ENCODE assay signal across 1 cellular context in genomic region chr3:32684800-32685603, GRCh38.
TF ChIP-seq lines count a peak whose summit lies in the region.

A gene with protein sequence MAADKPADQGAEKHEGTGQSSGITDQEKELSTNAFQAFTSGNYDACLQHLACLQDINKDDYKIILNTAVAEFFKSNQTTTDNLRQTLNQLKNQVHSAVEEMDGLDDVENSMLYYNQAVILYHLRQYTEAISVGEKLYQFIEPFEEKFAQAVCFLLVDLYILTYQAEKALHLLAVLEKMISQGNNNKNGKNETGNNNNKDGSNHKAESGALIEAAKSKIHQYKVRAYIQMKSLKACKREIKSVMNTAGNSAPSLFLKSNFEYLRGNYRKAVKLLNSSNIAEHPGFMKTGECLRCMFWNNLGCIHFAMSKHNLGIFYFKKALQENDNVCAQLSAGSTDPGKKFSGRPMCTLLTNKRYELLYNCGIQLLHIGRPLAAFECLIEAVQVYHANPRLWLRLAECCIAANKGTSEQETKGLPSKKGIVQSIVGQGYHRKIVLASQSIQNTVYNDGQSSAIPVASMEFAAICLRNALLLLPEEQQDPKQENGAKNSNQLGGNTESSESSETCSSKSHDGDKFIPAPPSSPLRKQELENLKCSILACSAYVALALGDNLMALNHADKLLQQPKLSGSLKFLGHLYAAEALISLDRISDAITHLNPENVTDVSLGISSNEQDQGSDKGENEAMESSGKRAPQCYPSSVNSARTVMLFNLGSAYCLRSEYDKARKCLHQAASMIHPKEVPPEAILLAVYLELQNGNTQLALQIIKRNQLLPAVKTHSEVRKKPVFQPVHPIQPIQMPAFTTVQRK (plus strand): TSS chr3:32685188. CDS start chr3:32685461, 273 bp downstream.

TF ChIP-seq in HepG2, 621 proteins besides CTCF, POLR2A, EP300 and RAD21 (continued from another document and continues in another):
- TF ChIP-seq, protein P1, sequence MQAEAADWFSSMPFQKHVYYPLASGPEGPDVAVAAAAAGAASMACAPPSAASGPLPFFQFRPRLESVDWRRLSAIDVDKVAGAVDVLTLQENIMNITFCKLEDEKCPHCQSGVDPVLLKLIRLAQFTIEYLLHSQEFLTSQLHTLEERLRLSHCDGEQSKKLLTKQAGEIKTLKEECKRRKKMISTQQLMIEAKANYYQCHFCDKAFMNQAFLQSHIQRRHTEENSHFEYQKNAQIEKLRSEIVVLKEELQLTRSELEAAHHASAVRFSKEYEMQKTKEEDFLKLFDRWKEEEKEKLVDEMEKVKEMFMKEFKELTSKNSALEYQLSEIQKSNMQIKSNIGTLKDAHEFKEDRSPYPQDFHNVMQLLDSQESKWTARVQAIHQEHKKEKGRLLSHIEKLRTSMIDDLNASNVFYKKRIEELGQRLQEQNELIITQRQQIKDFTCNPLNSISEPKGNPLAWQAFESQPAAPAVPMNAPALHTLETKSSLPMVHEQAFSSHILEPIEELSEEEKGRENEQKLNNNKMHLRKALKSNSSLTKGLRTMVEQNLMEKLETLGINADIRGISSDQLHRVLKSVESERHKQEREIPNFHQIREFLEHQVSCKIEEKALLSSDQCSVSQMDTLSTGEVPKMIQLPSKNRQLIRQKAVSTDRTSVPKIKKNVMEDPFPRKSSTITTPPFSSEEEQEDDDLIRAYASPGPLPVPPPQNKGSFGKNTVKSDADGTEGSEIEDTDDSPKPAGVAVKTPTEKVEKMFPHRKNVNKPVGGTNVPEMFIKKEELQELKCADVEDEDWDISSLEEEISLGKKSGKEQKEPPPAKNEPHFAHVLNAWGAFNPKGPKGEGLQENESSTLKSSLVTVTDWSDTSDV (CRISPR knock-in tag; IDR thresholded peaks at IDR 0.05) = peak; percentile 75; the same call in 1 of the 2 replicates
- no peak for TF ChIP-seq ZNF333 (CRISPR knock-in tag; IDR thresholded peaks at IDR 0.05; ENCODE audit: borderline replicate concordance)
- TF ChIP-seq, protein P2, sequence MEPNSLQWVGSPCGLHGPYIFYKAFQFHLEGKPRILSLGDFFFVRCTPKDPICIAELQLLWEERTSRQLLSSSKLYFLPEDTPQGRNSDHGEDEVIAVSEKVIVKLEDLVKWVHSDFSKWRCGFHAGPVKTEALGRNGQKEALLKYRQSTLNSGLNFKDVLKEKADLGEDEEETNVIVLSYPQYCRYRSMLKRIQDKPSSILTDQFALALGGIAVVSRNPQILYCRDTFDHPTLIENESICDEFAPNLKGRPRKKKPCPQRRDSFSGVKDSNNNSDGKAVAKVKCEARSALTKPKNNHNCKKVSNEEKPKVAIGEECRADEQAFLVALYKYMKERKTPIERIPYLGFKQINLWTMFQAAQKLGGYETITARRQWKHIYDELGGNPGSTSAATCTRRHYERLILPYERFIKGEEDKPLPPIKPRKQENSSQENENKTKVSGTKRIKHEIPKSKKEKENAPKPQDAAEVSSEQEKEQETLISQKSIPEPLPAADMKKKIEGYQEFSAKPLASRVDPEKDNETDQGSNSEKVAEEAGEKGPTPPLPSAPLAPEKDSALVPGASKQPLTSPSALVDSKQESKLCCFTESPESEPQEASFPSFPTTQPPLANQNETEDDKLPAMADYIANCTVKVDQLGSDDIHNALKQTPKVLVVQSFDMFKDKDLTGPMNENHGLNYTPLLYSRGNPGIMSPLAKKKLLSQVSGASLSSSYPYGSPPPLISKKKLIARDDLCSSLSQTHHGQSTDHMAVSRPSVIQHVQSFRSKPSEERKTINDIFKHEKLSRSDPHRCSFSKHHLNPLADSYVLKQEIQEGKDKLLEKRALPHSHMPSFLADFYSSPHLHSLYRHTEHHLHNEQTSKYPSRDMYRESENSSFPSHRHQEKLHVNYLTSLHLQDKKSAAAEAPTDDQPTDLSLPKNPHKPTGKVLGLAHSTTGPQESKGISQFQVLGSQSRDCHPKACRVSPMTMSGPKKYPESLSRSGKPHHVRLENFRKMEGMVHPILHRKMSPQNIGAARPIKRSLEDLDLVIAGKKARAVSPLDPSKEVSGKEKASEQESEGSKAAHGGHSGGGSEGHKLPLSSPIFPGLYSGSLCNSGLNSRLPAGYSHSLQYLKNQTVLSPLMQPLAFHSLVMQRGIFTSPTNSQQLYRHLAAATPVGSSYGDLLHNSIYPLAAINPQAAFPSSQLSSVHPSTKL (CRISPR knock-in tag; IDR thresholded peaks at IDR 0.05) = no peak; the same call in none of the 2 replicates
- no peak; the same call in 1 of the 2 replicates for TF ChIP-seq ZHX1 (CRISPR knock-in tag; IDR thresholded peaks at IDR 0.05; ENCODE audit: low read depth)
- no peak for TF ChIP-seq NFE2L1 (CRISPR knock-in tag; IDR thresholded peaks at IDR 0.05; ENCODE audit: borderline replicate concordance)
- no peak for TF ChIP-seq JARID2 (CRISPR knock-in tag; IDR thresholded peaks at IDR 0.05; ENCODE audit: insufficient replicate concordance)
- TF ChIP-seq ZNF230 (CRISPR knock-in tag; IDR thresholded peaks at IDR 0.05) = no peak
- 0 out of 2 replicates have a peak, but pooled peaks have one; percentile 26 for TF ChIP-seq ZNF343 (CRISPR knock-in tag; IDR thresholded peaks at IDR 0.05)
- no peak for TF ChIP-seq HMG20B (CRISPR knock-in tag; conservative IDR thresholded peaks at IDR 0.05)
- no peak for TF ChIP-seq MTA3 (CRISPR knock-in tag; IDR thresholded peaks at IDR 0.05)
- TF ChIP-seq KLF6 (CRISPR knock-in tag; IDR thresholded peaks at IDR 0.05) = no peak; the same call in 1 of the 2 replicates
- no peak for TF ChIP-seq ZNF546 (CRISPR knock-in tag; conservative IDR thresholded peaks at IDR 0.05)
- TF ChIP-seq, protein P3, sequence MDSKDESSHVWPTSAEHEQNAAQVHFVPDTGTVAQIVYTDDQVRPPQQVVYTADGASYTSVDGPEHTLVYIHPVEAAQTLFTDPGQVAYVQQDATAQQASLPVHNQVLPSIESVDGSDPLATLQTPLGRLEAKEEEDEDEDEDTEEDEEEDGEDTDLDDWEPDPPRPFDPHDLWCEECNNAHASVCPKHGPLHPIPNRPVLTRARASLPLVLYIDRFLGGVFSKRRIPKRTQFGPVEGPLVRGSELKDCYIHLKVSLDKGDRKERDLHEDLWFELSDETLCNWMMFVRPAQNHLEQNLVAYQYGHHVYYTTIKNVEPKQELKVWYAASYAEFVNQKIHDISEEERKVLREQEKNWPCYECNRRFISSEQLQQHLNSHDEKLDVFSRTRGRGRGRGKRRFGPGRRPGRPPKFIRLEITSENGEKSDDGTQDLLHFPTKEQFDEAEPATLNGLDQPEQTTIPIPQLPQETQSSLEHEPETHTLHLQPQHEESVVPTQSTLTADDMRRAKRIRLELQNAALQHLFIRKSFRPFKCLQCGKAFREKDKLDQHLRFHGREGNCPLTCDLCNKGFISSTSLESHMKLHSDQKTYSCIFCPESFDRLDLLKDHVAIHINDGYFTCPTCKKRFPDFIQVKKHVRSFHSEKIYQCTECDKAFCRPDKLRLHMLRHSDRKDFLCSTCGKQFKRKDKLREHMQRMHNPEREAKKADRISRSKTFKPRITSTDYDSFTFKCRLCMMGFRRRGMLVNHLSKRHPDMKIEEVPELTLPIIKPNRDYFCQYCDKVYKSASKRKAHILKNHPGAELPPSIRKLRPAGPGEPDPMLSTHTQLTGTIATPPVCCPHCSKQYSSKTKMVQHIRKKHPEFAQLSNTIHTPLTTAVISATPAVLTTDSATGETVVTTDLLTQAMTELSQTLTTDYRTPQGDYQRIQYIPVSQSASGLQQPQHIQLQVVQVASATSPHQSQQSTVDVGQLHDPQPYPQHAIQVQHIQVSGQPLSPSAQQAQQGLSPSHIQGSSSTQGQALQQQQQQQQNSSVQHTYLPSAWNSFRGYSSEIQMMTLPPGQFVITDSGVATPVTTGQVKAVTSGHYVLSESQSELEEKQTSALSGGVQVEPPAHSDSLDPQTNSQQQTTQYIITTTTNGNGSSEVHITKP (CRISPR knock-in tag; IDR thresholded peaks at IDR 0.05; ENCODE audit: low read depth) = peak; percentile 99
- no peak for TF ChIP-seq KLF15 (CRISPR knock-in tag; IDR thresholded peaks at IDR 0.05; ENCODE audit: borderline replicate concordance)
- no peak for TF ChIP-seq ZNF446 (CRISPR knock-in tag; IDR thresholded peaks at IDR 0.05)
- no peak for TF ChIP-seq ZNF318 (CRISPR knock-in tag; IDR thresholded peaks at IDR 0.05)
- peak; percentile 54; the same call in 1 of the 2 replicates for TF ChIP-seq ATF7 (IDR thresholded peaks at IDR 0.05)
- no peak for TF ChIP-seq ATF7 (CRISPR knock-in tag; IDR thresholded peaks at IDR 0.05)
- TF ChIP-seq, protein P4, sequence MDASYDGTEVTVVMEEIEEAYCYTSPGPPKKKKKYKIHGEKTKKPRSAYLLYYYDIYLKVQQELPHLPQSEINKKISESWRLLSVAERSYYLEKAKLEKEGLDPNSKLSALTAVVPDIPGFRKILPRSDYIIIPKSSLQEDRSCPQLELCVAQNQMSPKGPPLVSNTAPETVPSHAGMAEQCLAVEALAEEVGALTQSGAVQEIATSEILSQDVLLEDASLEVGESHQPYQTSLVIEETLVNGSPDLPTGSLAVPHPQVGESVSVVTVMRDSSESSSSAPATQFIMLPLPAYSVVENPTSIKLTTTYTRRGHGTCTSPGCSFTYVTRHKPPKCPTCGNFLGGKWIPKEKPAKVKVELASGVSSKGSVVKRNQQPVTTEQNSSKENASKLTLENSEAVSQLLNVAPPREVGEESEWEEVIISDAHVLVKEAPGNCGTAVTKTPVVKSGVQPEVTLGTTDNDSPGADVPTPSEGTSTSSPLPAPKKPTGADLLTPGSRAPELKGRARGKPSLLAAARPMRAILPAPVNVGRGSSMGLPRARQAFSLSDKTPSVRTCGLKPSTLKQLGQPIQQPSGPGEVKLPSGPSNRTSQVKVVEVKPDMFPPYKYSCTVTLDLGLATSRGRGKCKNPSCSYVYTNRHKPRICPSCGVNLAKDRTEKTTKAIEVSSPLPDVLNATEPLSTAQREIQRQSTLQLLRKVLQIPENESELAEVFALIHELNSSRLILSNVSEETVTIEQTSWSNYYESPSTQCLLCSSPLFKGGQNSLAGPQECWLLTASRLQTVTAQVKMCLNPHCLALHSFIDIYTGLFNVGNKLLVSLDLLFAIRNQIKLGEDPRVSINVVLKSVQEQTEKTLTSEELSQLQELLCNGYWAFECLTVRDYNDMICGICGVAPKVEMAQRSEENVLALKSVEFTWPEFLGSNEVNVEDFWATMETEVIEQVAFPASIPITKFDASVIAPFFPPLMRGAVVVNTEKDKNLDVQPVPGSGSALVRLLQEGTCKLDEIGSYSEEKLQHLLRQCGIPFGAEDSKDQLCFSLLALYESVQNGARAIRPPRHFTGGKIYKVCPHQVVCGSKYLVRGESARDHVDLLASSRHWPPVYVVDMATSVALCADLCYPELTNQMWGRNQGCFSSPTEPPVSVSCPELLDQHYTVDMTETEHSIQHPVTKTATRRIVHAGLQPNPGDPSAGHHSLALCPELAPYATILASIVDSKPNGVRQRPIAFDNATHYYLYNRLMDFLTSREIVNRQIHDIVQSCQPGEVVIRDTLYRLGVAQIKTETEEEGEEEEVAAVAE (CRISPR knock-in tag; IDR thresholded peaks at IDR 0.05; ENCODE audit: borderline replicate concordance) = no peak
